8 cellular contexts compared by ENCODE assay signal in the genomic region with DNA sequence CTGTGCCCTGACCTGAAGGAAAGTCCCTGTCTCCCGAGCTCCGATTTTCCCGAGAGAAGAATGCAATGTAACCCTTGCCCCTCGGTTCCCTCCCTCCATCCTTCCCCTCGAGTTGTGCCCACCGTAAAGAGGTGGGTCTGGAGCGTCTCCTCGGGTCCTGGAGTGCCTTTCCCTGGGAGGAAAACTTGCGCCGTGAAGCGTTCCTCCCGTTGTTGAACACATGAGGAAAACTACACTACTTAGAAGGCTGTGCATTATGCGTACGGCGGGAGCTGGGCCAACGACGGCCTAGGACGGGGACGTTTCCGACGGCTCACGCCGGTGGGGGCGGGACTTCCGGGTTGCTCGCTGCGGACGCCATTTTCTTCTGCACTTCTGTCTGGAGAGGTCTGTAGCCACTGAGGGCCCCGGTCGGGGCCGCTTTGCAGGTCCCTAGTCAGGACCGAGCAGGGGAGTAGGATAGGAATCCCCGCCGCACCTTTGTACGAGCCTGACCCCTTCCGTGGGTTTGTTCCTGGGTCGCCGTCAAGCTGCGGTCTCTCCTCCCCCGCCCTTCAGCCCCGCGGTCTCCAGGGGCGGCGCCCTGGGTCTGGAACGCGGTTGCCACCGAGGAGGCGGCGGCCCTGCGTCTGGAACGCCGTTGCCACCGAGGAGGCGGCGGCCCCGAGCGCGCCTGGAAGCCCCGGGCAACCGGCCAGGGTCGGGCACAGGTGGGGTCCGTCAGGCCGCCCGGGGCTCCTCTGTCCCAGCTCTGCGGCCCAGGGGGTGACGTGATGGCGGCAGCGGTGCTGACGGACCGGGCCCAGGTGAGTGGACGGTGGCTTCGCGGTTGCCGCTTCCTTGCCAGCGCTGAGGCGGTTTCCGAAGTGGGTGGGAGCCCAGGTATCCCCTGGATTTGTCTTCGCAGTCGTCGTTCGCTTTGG. TPM values are rescaled to one million over a fixed set of nuclear protein-coding genes. Genes with fewer than 3 reads are reported as not detected.
A peak's percentile ranks its signal among the peaks of the same experiment; 100 is the strongest.
DNase-seq lines count a peak whose midpoint lies in the region; ATAC-seq and TF ChIP-seq lines count a peak whose summit lies in the region.

TSS of gene ZNF264 (plus strand) at position 360 of the 923 bp plus-strand sequence. CDS start at position 774, 414 bp downstream.

- peak; percentile 73 for DNase-seq in GM12864 (ENCODE audit: low read depth)
- DNase-seq in NCI-H1417 (lab: John Stamatoyannopoulos, UW), result peak; percentile 81 to 92 (median 85)
- peak; percentile 23 to 91 (median 80) for DNase-seq in anterior cingulate cortex (lab: John Stamatoyannopoulos, UW)
- peak; percentile 96 to 98 (median 97) for DNase-seq in right cardiac atrium
- peak; percentile 94 to 95 for DNase-seq in psoas muscle

- ATAC-seq in HG02623 (IDR thresholded peaks at IDR 0.05; ENCODE audit: unreplicated experiment) (peak; percentile 86), right cardiac atrium (peak; percentile 99), psoas muscle (peak; percentile 95 to 99 (median 98))

- H3K4me1 ChIP-seq in right cardiac atrium (ENCODE audit: control insufficient read depth, insufficient read depth, low read length), result peaks cover 9% of the 10 kb centered on the region
- peaks cover 10% of the 10 kb centered on the region for H3K4me1 ChIP-seq in psoas muscle
- peaks cover 2% of the 10 kb centered on the region for H3K4me1 ChIP-seq in urinary bladder (ENCODE audit: insufficient read depth)

- H3K27ac ChIP-seq in right cardiac atrium (ENCODE audit: low read length), result peak within 1 kb of the TSS; percentile 76
- H3K27ac ChIP-seq in psoas muscle, result peak within 1 kb of the TSS; percentile 86
- H3K27ac ChIP-seq in urinary bladder (ENCODE audit: low read depth), result peak within 1 kb of the TSS; percentile 92

- H3K9me3 ChIP-seq in right cardiac atrium (ENCODE audit: control insufficient read depth, low read length), result no peaks in the 10 kb centered on the region
- no peaks in the 10 kb centered on the region for H3K9me3 ChIP-seq in psoas muscle

- intact Hi-C loops in T-helper 2 cell treated with Interferon-gamma antibody and Interleukin-4, amounts not matched to agents 100 ng/mL and 5 ng/mL, for 36 hours (cut with micrococcal nuclease), result loop anchor here (1.0 to 5.0 kb wide), 7 partner anchors 49 to 244 kb away; partner anchors contain the start of genes TRAPPC2B, ZNF17, ZNF460 and ZNF543
- intact Hi-C loops in right cardiac atrium (cut with DNase I), result no loop called here
- intact Hi-C loops in psoas muscle (cut with DNase I), result no loop called here

- no peak for TF ChIP-seq CTCF in GM12864 (IDR thresholded peaks at IDR 0.05; ENCODE audit: low read depth, low read length, missing control alignments)
- TF ChIP-seq CTCF in psoas muscle (IDR thresholded peaks at IDR 0.05), result no peak

- H3K4me3 ChIP-seq in GM12864 (ENCODE audit: low read depth, low read length) (peak within 1 kb of the TSS; percentile 87), right cardiac atrium (ENCODE audit: low read length) (peak within 1 kb of the TSS; percentile 88), psoas muscle (peak within 1 kb of the TSS; percentile 91), urinary bladder (ENCODE audit: low read depth, low read length) (peak within 1 kb of the TSS; percentile 93)

- H3K36me3 ChIP-seq in psoas muscle (ENCODE audit: insufficient read depth in 1 of 2, low read depth in 1 of 2) (peaks cover 15 to 32% of the 10 kb centered on the region in 2 donors), urinary bladder (ENCODE audit: insufficient read depth) (no peaks in the 10 kb centered on the region)

- WGBS in right cardiac atrium, result under 1% methylated on average over 81 of the region's 81 CpGs
- 0 to 1% (median 1%) methylated on average over 70 to 81 of the region's 81 CpGs for whole genome bisulfite sequencing in psoas muscle, 3 donors
- under 1% methylated on average over 81 of the region's 81 CpGs for WGBS in urinary bladder

- H3K27me3 ChIP-seq in right cardiac atrium (ENCODE audit: control insufficient read depth, insufficient read depth), result no peaks in the 10 kb centered on the region
- no peaks in the 10 kb centered on the region for H3K27me3 ChIP-seq in psoas muscle (ENCODE audit: insufficient read depth in 3 of 3, low read length in 2 of 3)

RNA-seq across cellular contexts. Expression of gene ZNF264, which starts in this region (rescaled TPM):
- 23.8 and 25.6 TPM in 2 replicates for total RNA-seq in T-helper 2 cell treated with Interferon-gamma antibody and Interleukin-4, amounts not matched to agents 100 ng/mL and 5 ng/mL, for 36 hours
- total RNA-seq in right cardiac atrium (10 to 100 TPM; 16.9 to 26.8 (median 18.7) TPM), psoas muscle (10 to 100 TPM; 14.6 to 20.3 (median 15.5) TPM), urinary bladder (42.5 TPM)
- polyA plus RNA-seq in right cardiac atrium (4.4 TPM), psoas muscle (1 to 10 TPM; 2.3 to 4.9 (median 2.4) TPM), urinary bladder (5.2 TPM)

Comparison
In these comparisons a context has a peak if more than half of its experiments do, and no peak if none do; other contexts are left out.
1. Peak in every context shown above with its lines: DNase-seq, ATAC-seq, H3K4me3 ChIP-seq and H3K27ac ChIP-seq.